Comparison of ENCODE assay signal across 1 cellular context in the genomic region with DNA sequence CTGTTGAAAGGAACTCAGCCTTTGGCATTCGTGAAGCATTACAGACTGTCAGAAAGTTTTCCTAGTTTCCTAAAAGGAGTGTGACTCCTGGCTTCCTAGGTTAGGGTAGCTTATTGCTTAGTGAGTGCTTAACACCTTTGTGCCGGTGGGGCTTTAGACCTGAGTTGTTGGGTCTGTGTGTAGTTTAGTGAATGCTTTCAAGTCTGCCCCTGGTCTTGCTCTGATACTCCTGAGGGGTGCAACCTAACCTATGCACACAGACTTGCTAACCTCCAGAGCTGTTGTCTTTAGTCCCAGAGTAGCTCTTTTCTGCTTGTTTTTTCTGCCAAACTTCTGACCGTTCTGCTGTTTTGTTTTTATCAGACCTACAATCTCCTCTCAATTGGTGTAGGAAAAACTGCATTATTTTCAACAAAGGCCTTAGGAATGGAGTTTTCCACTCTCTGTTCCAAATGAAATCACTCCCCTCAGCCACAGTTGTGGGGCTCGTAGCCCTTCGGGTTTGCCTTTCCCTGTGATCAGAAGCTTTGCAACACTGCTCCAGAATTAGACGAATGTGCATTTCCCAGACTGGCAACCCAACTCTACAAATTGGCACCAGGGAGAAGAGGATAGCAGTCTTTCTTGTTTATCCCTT.
TF ChIP-seq lines count a peak whose summit lies in the region.

No MANE protein-coding gene starts in this region.

TF ChIP-seq in GM23338, 12 proteins besides CTCF, POLR2A, EP300 and RAD21 (continued from another document):
- TF ChIP-seq, protein P1, sequence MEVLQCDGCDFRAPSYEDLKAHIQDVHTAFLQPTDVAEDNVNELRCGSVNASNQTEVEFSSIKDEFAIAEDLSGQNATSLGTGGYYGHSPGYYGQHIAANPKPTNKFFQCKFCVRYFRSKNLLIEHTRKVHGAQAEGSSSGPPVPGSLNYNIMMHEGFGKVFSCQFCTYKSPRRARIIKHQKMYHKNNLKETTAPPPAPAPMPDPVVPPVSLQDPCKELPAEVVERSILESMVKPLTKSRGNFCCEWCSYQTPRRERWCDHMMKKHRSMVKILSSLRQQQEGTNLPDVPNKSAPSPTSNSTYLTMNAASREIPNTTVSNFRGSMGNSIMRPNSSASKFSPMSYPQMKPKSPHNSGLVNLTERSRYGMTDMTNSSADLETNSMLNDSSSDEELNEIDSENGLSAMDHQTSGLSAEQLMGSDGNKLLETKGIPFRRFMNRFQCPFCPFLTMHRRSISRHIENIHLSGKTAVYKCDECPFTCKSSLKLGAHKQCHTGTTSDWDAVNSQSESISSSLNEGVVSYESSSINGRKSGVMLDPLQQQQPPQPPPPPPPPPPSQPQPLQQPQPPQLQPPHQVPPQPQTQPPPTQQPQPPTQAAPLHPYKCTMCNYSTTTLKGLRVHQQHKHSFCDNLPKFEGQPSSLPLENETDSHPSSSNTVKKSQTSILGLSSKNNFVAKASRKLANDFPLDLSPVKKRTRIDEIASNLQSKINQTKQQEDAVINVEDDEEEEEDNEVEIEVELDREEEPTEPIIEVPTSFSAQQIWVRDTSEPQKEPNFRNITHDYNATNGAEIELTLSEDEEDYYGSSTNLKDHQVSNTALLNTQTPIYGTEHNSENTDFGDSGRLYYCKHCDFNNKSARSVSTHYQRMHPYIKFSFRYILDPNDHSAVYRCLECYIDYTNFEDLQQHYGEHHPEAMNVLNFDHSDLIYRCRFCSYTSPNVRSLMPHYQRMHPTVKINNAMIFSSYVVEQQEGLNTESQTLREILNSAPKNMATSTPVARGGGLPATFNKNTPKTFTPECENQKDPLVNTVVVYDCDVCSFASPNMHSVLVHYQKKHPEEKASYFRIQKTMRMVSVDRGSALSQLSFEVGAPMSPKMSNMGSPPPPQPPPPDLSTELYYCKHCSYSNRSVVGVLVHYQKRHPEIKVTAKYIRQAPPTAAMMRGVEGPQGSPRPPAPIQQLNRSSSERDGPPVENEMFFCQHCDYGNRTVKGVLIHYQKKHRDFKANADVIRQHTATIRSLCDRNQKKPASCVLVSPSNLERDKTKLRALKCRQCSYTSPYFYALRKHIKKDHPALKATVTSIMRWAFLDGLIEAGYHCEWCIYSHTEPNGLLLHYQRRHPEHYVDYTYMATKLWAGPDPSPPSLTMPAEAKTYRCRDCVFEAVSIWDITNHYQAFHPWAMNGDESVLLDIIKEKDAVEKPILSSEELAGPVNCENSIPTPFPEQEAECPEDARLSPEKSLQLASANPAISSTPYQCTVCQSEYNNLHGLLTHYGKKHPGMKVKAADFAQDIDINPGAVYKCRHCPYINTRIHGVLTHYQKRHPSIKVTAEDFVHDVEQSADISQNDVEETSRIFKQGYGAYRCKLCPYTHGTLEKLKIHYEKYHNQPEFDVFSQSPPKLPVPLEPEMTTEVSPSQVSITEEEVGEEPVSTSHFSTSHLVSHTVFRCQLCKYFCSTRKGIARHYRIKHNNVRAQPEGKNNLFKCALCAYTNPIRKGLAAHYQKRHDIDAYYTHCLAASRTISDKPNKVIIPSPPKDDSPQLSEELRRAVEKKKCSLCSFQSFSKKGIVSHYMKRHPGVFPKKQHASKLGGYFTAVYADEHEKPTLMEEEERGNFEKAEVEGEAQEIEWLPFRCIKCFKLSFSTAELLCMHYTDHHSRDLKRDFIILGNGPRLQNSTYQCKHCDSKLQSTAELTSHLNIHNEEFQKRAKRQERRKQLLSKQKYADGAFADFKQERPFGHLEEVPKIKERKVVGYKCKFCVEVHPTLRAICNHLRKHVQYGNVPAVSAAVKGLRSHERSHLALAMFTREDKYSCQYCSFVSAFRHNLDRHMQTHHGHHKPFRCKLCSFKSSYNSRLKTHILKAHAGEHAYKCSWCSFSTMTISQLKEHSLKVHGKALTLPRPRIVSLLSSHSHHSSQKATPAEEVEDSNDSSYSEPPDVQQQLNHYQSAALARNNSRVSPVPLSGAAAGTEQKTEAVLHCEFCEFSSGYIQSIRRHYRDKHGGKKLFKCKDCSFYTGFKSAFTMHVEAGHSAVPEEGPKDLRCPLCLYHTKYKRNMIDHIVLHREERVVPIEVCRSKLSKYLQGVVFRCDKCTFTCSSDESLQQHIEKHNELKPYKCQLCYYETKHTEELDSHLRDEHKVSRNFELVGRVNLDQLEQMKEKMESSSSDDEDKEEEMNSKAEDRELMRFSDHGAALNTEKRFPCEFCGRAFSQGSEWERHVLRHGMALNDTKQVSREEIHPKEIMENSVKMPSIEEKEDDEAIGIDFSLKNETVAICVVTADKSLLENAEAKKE (CRISPR knock-in tag; IDR thresholded peaks at IDR 0.05): no peak
